In the genomic region with DNA sequence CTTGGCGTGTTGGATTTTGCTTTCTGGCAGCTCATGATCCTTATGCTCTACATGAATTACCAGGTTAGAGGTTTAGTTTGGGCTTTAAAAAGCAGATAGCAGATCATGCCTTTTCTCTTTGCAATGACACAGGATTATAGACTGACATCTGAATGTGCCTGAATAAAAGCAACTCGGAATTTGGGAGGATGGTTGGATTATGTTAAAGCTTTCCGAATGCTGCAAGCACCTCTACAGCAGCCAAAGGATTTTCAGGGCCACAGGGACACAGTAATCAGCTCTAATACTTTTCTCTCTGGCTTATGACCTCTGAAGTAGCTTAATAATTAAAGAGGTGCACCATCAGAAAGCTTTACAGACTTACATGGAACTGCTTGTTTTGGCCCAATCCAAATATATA, we compare ENCODE assay signal across 22 cellular contexts.
"Had no signal": no experiment of that assay in that cellular context is flagged by ENCODE, and none has a peak within 500 bp of the region (broad histone marks: within the 10 kb centered on the region; RNA-seq: fewer than 3 reads in every experiment).

No MANE protein-coding gene starts in this region.

- H3K9me3 ChIP-seq: pancreas, prostate gland, right lobe of liver, suprapubic skin, thyroid gland had no signal

- H3K36me3 ChIP-seq: pancreas, prostate gland, right lobe of liver, suprapubic skin, thyroid gland had no signal

- ATAC-seq: left colon; naive thymus-derived CD8-positive, alpha-beta T cell; pancreas; stimulated activated effector memory CD8-positive, alpha-beta T cell treated with anti-CD3 and anti-CD28 coated beads, Interleukin-12 subunit alpha, Interleukin-12 subunit beta, amount 100 ng/mL, for 72 hours; stimulated activated naive CD8-positive, alpha-beta T cell treated with anti-CD3 and anti-CD28 coated beads, Interleukin-15, Interleukin-2, amounts not matched to agents 100 U/mL and 50 U/mL, for 24 hours had no signal

- H3K27ac Mint-ChIP-seq: stimulated activated effector memory CD8-positive, alpha-beta T cell treated with anti-CD3 and anti-CD28 coated beads, Interleukin-12 subunit alpha, Interleukin-12 subunit beta, amount 100 ng/mL, for 72 hours; type B pancreatic cell had no signal

- H3K4me3 ChIP-seq: dorsolateral prefrontal cortex, pancreas, prostate gland, right lobe of liver, suprapubic skin, thyroid gland had no signal

- DNase-seq: cortex of kidney; dorsolateral prefrontal cortex; effector CD8-positive, alpha-beta T cell; foreskin melanocyte; head of caudate nucleus; hippocampal formation; left colon; mesendoderm; naive thymus-derived CD8-positive, alpha-beta T cell; occipital lobe; pancreas; retina; right lobe of liver; small intestine; stimulated activated CD4-positive, alpha-beta T cell treated with anti-CD3 and anti-CD28 coated beads, Interleukin-4, amount 100 ng/mL, for 1 hour; stimulated activated CD8-positive, alpha-beta memory T cell treated with anti-CD3 and anti-CD28 coated beads, Interleukin-4, amount 100 ng/mL, for 48 hours; stimulated activated naive CD8-positive, alpha-beta T cell treated with anti-CD3 and anti-CD28 coated beads, Interleukin-15, Interleukin-2, amounts not matched to agents 100 U/mL and 50 U/mL, for 24 hours; thyroid gland had no signal

- H3K4me3 Mint-ChIP-seq: naive thymus-derived CD8-positive, alpha-beta T cell; stimulated activated effector memory CD8-positive, alpha-beta T cell treated with anti-CD3 and anti-CD28 coated beads, Interleukin-12 subunit alpha, Interleukin-12 subunit beta, amount 100 ng/mL, for 72 hours; type B pancreatic cell had no signal

- H3K4me1 ChIP-seq: pancreas, prostate gland, right lobe of liver, suprapubic skin, thyroid gland had no signal

- H3K27ac ChIP-seq: pancreas, prostate gland, right lobe of liver, suprapubic skin, thyroid gland had no signal

- H3K9me3 Mint-ChIP-seq: naive thymus-derived CD8-positive, alpha-beta T cell; stimulated activated effector memory CD8-positive, alpha-beta T cell treated with anti-CD3 and anti-CD28 coated beads, Interleukin-12 subunit alpha, Interleukin-12 subunit beta, amount 100 ng/mL, for 72 hours had no signal

- H3K27me3 Mint-ChIP-seq: naive thymus-derived CD8-positive, alpha-beta T cell; type B pancreatic cell had no signal

- H3K27me3 ChIP-seq: dorsolateral prefrontal cortex, pancreas, right lobe of liver, suprapubic skin, thyroid gland had no signal

- H3K36me3 Mint-ChIP-seq: stimulated activated effector memory CD8-positive, alpha-beta T cell treated with anti-CD3 and anti-CD28 coated beads, Interleukin-12 subunit alpha, Interleukin-12 subunit beta, amount 100 ng/mL, for 72 hours; type B pancreatic cell had no signal
